In the genomic region with DNA sequence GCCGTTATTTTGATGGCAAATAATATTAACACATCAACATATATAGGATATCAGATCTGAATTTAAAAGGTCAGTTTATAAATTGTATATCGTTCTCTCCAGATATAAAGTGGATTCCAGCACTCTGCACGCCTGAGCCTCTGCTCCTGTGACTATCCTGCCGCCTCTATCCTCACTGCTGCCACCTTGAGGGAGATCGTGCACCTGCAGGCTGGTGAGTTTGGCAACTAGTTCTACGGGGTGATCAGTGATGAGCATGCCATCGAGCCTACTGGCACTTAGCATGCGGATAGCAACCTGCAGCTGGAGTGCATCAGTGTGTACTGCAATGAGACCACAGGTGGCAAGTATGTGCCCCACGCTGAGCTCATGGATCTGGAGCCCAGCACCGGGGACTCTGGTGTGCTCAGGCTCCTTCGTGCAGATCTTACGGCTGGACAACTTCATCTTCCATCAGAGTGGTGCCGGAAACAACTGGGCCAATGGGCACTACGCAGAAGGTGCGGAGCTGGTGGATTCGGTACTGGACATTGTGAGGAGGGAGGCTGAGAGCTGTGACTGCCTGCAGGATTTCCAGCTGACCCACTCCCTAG, we compare ENCODE assay signal across 8 cellular contexts.
DNase-seq lines count a peak whose midpoint lies in the region; ATAC-seq and TF ChIP-seq lines count a peak whose summit lies in the region.

No MANE protein-coding gene starts in this region.

- peak; percentile 92 for TF ChIP-seq CTCF in AG09309 (IDR thresholded peaks at IDR 0.05; ENCODE audit: control insufficient read depth, insufficient read depth, low read depth, low read length, missing control alignments)

- ATAC-seq in GM18511 (IDR thresholded peaks at IDR 0.05; ENCODE audit: unreplicated experiment): peak; percentile 100
- peak; percentile 97 for ATAC-seq in HG02943 (IDR thresholded peaks at IDR 0.05; ENCODE audit: low read depth, unreplicated experiment)

- DNase-seq in AG09309 (ENCODE audit: low read depth) (peak; percentile 4), NCI-H2107 (lab: John Stamatoyannopoulos, UW) (peak; percentile 8), dermis microvascular lymphatic vessel endothelial cell (ENCODE audit: low read depth in 2 of 2) (peak; percentile 25 to 55), lung microvascular endothelial cell (ENCODE audit: low read depth in 2 of 2) (peak; percentile 55 to 73)
- peak; percentile 59 for DNase-seq in activated CD4-positive, alpha-beta T cell treated with anti-CD3 and anti-CD28 coated beads, Interleukin-2, amount 50 U/mL, for 1 hour
- peak; percentile 14 to 24 for DNase-seq in stimulated activated CD8-positive, alpha-beta memory T cell treated with anti-CD3 and anti-CD28 coated beads, Interleukin-15, amount 100 ng/mL, for 4 hours (ENCODE audit: low read depth in 2 of 2)

- H3K4me3 ChIP-seq in AG09309 (ENCODE audit: control insufficient read depth, low read depth, low read length): no peak overlapping the region

Comparison
In these comparisons a context has a peak if more than half of its experiments do, and no peak if none do; other contexts are left out.
1. DNase-seq: peak in every context shown above with its lines; median percentile 64 in lung microvascular endothelial cell; 59 in activated CD4-positive, alpha-beta T cell treated with anti-CD3 and anti-CD28 coated beads, Interleukin-2, amount 50 U/mL, for 1 hour; 40 in dermis microvascular lymphatic vessel endothelial cell; 19 in stimulated activated CD8-positive, alpha-beta memory T cell treated with anti-CD3 and anti-CD28 coated beads, Interleukin-15, amount 100 ng/mL, for 4 hours; 8 in NCI-H2107; 4 in AG09309.